Comparison of ENCODE assay signal across 1 cellular context in genomic region chr20:58219342-58219700, GRCh38.
TF ChIP-seq lines count a peak whose summit lies in the region.

No MANE protein-coding gene starts in this region.

TF ChIP-seq in HEK293, 187 proteins besides CTCF, POLR2A, EP300 and RAD21 (continued from another document):
- TF ChIP-seq ZNF449 (tag by site-specific recombination; IDR thresholded peaks at IDR 0.05): no peak
